ENCODE assay signal across 19 cellular contexts in the genomic region with DNA sequence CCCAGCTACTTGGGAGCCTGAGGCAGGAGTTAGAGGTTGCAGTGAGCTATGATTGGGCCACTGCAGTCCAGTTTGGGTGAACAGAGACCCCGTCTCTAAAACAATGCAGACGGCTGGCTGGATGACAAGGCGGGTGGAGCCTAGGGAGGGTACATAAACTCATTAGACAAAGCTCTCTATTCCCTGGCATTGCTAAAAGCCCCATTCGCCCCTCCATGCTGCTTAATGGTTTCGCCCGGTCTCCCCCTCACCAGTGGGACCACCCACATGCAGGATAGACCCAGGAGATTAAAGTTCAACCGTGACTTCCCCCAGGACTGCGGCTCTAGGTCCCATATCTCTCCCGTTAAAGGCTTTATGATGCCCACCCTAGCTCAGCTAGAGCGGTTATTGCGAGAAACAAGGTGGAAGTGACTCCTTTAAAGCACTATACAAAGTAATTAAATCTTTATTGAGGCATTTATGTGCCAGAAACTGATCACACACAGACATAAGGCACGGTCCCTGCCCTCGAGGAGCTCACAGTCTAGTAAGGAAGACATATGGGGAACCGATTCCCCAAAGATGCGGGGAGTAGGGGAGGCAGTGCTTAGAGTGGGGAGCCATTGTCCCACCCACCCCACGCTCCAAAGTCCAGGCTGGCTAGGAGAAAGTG. TPM values are rescaled to one million over a fixed set of nuclear protein-coding genes. Genes with fewer than 3 reads are reported as not detected.
"Had no signal": no experiment of that assay in that cellular context is flagged by ENCODE, and none has a peak within 500 bp of the region (broad histone marks: within the 10 kb centered on the region; RNA-seq: fewer than 3 reads in every experiment).

No MANE protein-coding gene starts in this region.

- H3K27me3 ChIP-seq: brain microvascular endothelial cell, foreskin keratinocyte, thyroid gland, vagina had no signal

- H3K27me3 Mint-ChIP-seq: activated naive CD8-positive, alpha-beta T cell treated with anti-CD3 and anti-CD28 coated beads, Interleukin-2, amount 10 ng/mL, durations not matched to agents 7 days and 5 days; T-cell had no signal

- H3K4me3 ChIP-seq: thyroid gland, vagina had no signal

- H3K36me3 ChIP-seq: brain microvascular endothelial cell, thyroid gland, WERI-Rb-1 had no signal

- H3K9me3 ChIP-seq: thyroid gland, vagina had no signal

- DNase-seq: activated CD4-positive, alpha-beta T cell treated with anti-CD3 and anti-CD28 coated beads, Interleukin-2, amount 50 U/mL, for 48 hours; activated naive CD8-positive, alpha-beta T cell treated with anti-CD3 and anti-CD28 coated beads, Interleukin-2, amount 10 ng/mL, durations not matched to agents 7 days and 5 days; anterior cingulate cortex; brain microvascular endothelial cell; cortex of kidney; effector CD8-positive, alpha-beta T cell; foreskin keratinocyte; glutamatergic neuron; kidney glomerular epithelial cell; mesendoderm; stimulated activated CD4-positive, alpha-beta T cell treated with anti-CD3 and anti-CD28 coated beads, Interleukin-2, amount 100 ng/mL, for 48 hours; stimulated activated naive B cell treated with anti-CD40 and anti-IgM and Interleukin-4, amounts not matched to agents 10 μg/mL and 1 μg/mL and 100 μg/mL, for 72 hours; T-cell; thyroid gland; WERI-Rb-1 had no signal

- H3K4me3 Mint-ChIP-seq: activated naive CD8-positive, alpha-beta T cell treated with anti-CD3 and anti-CD28 coated beads, Interleukin-2, amount 10 ng/mL, durations not matched to agents 7 days and 5 days; stimulated activated naive B cell treated with anti-CD40 and anti-IgM and Interleukin-4, amounts not matched to agents 10 μg/mL and 1 μg/mL and 100 μg/mL, for 72 hours had no signal

- H3K36me3 Mint-ChIP-seq: activated naive CD8-positive, alpha-beta T cell treated with anti-CD3 and anti-CD28 coated beads, Interleukin-2, amount 10 ng/mL, durations not matched to agents 7 days and 5 days; stimulated activated naive B cell treated with anti-CD40 and anti-IgM and Interleukin-4, amounts not matched to agents 10 μg/mL and 1 μg/mL and 100 μg/mL, for 72 hours had no signal

- ATAC-seq: foreskin keratinocyte; stimulated activated naive B cell treated with anti-CD40 and anti-IgM and Interleukin-4, amounts not matched to agents 10 μg/mL and 1 μg/mL and 100 μg/mL, for 72 hours; T-cell had no signal

- H3K27ac ChIP-seq: brain microvascular endothelial cell, foreskin keratinocyte, parathyroid adenoma, thyroid gland, vagina, WERI-Rb-1 had no signal

- H3K9me3 Mint-ChIP-seq: activated naive CD8-positive, alpha-beta T cell treated with anti-CD3 and anti-CD28 coated beads, Interleukin-2, amount 10 ng/mL, durations not matched to agents 7 days and 5 days; stimulated activated naive B cell treated with anti-CD40 and anti-IgM and Interleukin-4, amounts not matched to agents 10 μg/mL and 1 μg/mL and 100 μg/mL, for 72 hours; T-cell had no signal

- H3K27ac Mint-ChIP-seq: activated naive CD8-positive, alpha-beta T cell treated with anti-CD3 and anti-CD28 coated beads, Interleukin-2, amount 10 ng/mL, durations not matched to agents 7 days and 5 days had no signal

- H3K4me1 ChIP-seq: parathyroid adenoma had no signal

RNA-seq across cellular contexts. Expression of gene LYPD3, which starts 4.9 kb away (rescaled TPM):
- total RNA-seq: skeletal muscle tissue had no signal

RNA-seq across cellular contexts. Expression of gene TEX101, which starts 45.8 kb away (rescaled TPM):
- total RNA-seq: activated naive CD8-positive, alpha-beta T cell treated with anti-CD3 and anti-CD28 coated beads, Interleukin-2, amount 10 ng/mL, durations not matched to agents 7 days and 5 days; foreskin keratinocyte; liver; skeletal muscle tissue; T-cell; vagina had no signal
- polyA plus RNA-seq: foreskin keratinocyte, liver had no signal
